ENCODE assay signal across 1 cellular context in the genomic region with DNA sequence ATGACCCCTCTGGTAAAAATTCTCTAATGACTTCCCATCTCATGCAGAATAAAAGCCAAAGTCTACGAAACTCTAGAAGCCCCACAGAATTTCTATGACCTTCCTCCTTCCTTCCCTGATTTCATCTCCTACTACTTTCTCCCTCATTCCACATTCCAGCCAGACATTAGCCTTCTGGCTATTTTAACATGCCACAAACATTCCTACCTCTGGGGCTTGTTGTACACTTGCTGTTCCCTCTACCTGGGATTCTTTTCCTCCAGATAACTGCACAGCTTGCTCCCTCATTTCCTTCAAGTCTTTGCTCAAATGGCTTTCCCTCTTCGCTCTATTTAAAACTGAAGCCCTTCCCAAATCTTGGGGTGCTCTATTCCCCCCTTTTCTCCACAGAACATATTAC.
TF ChIP-seq lines count a peak whose summit lies in the region.

No MANE protein-coding gene starts in this region.

TF ChIP-seq in GM23338, 12 proteins besides CTCF, POLR2A, EP300 and RAD21 (continued from another document):
- TF ChIP-seq, protein P1, sequence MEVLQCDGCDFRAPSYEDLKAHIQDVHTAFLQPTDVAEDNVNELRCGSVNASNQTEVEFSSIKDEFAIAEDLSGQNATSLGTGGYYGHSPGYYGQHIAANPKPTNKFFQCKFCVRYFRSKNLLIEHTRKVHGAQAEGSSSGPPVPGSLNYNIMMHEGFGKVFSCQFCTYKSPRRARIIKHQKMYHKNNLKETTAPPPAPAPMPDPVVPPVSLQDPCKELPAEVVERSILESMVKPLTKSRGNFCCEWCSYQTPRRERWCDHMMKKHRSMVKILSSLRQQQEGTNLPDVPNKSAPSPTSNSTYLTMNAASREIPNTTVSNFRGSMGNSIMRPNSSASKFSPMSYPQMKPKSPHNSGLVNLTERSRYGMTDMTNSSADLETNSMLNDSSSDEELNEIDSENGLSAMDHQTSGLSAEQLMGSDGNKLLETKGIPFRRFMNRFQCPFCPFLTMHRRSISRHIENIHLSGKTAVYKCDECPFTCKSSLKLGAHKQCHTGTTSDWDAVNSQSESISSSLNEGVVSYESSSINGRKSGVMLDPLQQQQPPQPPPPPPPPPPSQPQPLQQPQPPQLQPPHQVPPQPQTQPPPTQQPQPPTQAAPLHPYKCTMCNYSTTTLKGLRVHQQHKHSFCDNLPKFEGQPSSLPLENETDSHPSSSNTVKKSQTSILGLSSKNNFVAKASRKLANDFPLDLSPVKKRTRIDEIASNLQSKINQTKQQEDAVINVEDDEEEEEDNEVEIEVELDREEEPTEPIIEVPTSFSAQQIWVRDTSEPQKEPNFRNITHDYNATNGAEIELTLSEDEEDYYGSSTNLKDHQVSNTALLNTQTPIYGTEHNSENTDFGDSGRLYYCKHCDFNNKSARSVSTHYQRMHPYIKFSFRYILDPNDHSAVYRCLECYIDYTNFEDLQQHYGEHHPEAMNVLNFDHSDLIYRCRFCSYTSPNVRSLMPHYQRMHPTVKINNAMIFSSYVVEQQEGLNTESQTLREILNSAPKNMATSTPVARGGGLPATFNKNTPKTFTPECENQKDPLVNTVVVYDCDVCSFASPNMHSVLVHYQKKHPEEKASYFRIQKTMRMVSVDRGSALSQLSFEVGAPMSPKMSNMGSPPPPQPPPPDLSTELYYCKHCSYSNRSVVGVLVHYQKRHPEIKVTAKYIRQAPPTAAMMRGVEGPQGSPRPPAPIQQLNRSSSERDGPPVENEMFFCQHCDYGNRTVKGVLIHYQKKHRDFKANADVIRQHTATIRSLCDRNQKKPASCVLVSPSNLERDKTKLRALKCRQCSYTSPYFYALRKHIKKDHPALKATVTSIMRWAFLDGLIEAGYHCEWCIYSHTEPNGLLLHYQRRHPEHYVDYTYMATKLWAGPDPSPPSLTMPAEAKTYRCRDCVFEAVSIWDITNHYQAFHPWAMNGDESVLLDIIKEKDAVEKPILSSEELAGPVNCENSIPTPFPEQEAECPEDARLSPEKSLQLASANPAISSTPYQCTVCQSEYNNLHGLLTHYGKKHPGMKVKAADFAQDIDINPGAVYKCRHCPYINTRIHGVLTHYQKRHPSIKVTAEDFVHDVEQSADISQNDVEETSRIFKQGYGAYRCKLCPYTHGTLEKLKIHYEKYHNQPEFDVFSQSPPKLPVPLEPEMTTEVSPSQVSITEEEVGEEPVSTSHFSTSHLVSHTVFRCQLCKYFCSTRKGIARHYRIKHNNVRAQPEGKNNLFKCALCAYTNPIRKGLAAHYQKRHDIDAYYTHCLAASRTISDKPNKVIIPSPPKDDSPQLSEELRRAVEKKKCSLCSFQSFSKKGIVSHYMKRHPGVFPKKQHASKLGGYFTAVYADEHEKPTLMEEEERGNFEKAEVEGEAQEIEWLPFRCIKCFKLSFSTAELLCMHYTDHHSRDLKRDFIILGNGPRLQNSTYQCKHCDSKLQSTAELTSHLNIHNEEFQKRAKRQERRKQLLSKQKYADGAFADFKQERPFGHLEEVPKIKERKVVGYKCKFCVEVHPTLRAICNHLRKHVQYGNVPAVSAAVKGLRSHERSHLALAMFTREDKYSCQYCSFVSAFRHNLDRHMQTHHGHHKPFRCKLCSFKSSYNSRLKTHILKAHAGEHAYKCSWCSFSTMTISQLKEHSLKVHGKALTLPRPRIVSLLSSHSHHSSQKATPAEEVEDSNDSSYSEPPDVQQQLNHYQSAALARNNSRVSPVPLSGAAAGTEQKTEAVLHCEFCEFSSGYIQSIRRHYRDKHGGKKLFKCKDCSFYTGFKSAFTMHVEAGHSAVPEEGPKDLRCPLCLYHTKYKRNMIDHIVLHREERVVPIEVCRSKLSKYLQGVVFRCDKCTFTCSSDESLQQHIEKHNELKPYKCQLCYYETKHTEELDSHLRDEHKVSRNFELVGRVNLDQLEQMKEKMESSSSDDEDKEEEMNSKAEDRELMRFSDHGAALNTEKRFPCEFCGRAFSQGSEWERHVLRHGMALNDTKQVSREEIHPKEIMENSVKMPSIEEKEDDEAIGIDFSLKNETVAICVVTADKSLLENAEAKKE (CRISPR knock-in tag; IDR thresholded peaks at IDR 0.05): peak; percentile 43; the same call in 1 of the 2 replicates
